8 cellular contexts compared by ENCODE assay signal in the genomic region with DNA sequence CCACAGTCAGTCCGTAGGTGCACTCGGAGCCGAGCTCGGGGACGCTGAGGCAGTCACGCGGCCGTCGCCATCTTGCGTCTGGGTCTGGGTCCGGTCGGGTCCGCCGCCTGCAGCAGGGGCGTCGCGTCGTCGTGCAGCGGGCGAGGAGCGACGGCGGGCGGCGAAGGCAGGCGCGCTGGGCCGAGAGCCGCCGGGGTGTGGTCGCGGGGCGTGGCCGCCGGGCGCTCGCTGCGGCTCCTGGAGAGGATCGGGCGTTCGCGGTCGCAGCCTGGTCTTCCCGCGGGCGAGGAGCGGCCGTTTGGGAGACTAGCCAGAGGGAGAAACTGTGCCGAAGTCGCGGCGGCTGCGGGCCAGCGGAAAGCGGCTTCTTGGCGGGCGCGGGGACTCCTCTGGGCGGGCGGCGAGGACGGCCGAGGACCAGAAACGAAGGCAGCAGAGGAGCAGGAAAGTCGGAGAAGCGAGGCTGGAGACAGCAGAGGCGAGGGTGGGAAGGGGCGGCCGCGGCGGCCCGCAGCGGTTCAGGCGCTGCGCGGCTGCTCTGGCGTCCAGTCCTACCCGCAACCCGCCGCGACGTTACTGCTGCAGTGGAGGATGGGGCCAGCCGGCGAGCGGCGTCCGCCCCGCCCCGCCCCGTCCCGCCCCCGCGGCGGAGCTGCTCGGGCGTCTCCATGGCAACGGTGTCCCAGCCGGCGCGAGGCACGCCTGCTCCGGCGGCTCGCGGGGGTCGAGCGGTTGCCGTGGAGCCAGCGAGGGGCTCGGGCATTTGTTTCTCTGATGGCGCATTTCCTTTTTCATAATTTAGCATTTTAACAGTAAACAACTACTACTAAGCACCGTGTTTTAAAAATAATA. TPM values are rescaled to one million over a fixed set of nuclear protein-coding genes. Genes with fewer than 3 reads are reported as not detected.
DNase-seq lines count a peak whose midpoint lies in the region; ATAC-seq and TF ChIP-seq lines count a peak whose summit lies in the region.

A gene with protein sequence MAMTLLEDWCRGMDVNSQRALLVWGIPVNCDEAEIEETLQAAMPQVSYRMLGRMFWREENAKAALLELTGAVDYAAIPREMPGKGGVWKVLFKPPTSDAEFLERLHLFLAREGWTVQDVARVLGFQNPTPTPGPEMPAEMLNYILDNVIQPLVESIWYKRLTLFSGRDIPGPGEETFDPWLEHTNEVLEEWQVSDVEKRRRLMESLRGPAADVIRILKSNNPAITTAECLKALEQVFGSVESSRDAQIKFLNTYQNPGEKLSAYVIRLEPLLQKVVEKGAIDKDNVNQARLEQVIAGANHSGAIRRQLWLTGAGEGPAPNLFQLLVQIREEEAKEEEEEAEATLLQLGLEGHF (minus strand): TSS at position 581 of the 852 bp plus-strand sequence. CDS start 745 bp downstream, outside the sequence.

- H3K36me3 Mint-ChIP-seq in activated CD4-positive, alpha-beta T cell treated with anti-CD3 and anti-CD28 coated beads for 36 hours (ENCODE audit: low read depth) = peaks cover 28% of the 10 kb centered on the region
- H3K36me3 Mint-ChIP-seq in chondrocyte (ENCODE audit: low read depth) = peaks cover 10% of the 10 kb centered on the region

- POLR2A ChIA-PET in activated CD4-positive, alpha-beta T cell treated with anti-CD3 and anti-CD28 coated beads for 36 hours (lab: Charles Lee) = interaction anchor here (1.2 kb wide), 1 partner anchor 28 kb away, joined by 4 read pairs; no protein-coding TSS in a partner anchor

- peaks cover 13% of the 10 kb centered on the region for H3K4me1 Mint-ChIP-seq in activated CD4-positive, alpha-beta T cell treated with anti-CD3 and anti-CD28 coated beads for 36 hours
- H3K4me1 Mint-ChIP-seq in chondrocyte (ENCODE audit: low read depth) = peaks cover 44% of the 10 kb centered on the region

- peak within 1 kb of the TSS; percentile 94 for H3K27ac Mint-ChIP-seq in activated CD4-positive, alpha-beta T cell treated with anti-CD3 and anti-CD28 coated beads for 36 hours
- H3K27ac Mint-ChIP-seq in chondrocyte (ENCODE audit: unreplicated experiment) = peak within 1 kb of the TSS; percentile 98

- no peaks in the 10 kb centered on the region for H3K27me3 Mint-ChIP-seq in activated CD4-positive, alpha-beta T cell treated with anti-CD3 and anti-CD28 coated beads for 36 hours
- H3K27me3 Mint-ChIP-seq in chondrocyte (ENCODE audit: low read depth) = no peaks in the 10 kb centered on the region

- peak within 1 kb of the TSS; percentile 98 for H3K4me3 Mint-ChIP-seq in activated CD4-positive, alpha-beta T cell treated with anti-CD3 and anti-CD28 coated beads for 36 hours
- H3K4me3 Mint-ChIP-seq in chondrocyte (ENCODE audit: unreplicated experiment) = peak within 1 kb of the TSS; percentile 94

- TF ChIP-seq CTCF in AG09309 (IDR thresholded peaks at IDR 0.05; ENCODE audit: control insufficient read depth, insufficient read depth, low read depth, low read length, missing control alignments) = no peak
- TF ChIP-seq CTCF in chondrocyte (IDR thresholded peaks at IDR 0.05) = peak; percentile 18

- CTCF ChIA-PET in activated CD4-positive, alpha-beta T cell treated with anti-CD3 and anti-CD28 coated beads for 36 hours (lab: Charles Lee) = interaction anchor here (0.6 to 1.8 kb wide), 7 partner anchors 15 to 133 kb away, joined by 3 to 6 read pairs (median 3); no protein-coding TSS in a partner anchor

- no peak for DNase-seq in AG09309 (ENCODE audit: low read depth)
- peak; percentile 88 for DNase-seq in NCI-H460 (ENCODE audit: extremely low read depth, low read depth)
- peak; percentile 92 for DNase-seq in activated CD4-positive, alpha-beta T cell treated with anti-CD3 and anti-CD28 coated beads for 36 hours
- no peak for DNase-seq in chondrocyte (ENCODE audit: low spot score)
- DNase-seq in kidney glomerular epithelial cell (lab: John Stamatoyannopoulos, UW) = peak; percentile 68
- peak; percentile 72 to 86 for DNase-seq in stimulated activated CD4-positive, alpha-beta T cell treated with anti-CD3 and anti-CD28 coated beads, Interleukin-15, amount 100 ng/mL, for 48 hours (ENCODE audit: low read depth in 2 of 2)

- H3K9me3 Mint-ChIP-seq in activated CD4-positive, alpha-beta T cell treated with anti-CD3 and anti-CD28 coated beads for 36 hours (ENCODE audit: low read depth) = no peaks in the 10 kb centered on the region
- no peaks in the 10 kb centered on the region for H3K9me3 Mint-ChIP-seq in chondrocyte (ENCODE audit: low read depth)

- TF ChIP-seq POLR2A in GM19099 (IDR thresholded peaks at IDR 0.05; ENCODE audit: extremely low read depth, insufficient read length, low read depth) = peak; percentile 43

- intact Hi-C loops in activated CD4-positive, alpha-beta T cell treated with anti-CD3 and anti-CD28 coated beads for 36 hours (cut with DNase I, micrococcal nuclease) = loop anchor here (1.0 to 10.0 kb wide), 13 partner anchors 18 to 371 kb away; a partner anchor contains a TSS

- peak within 1 kb of the TSS; percentile 77 for H3K4me3 ChIP-seq in AG09309 (ENCODE audit: control insufficient read depth, low read depth, low read length)

- peak; percentile 53 for ATAC-seq in HG03378 (IDR thresholded peaks at IDR 0.05; ENCODE audit: unreplicated experiment)
- ATAC-seq in activated CD4-positive, alpha-beta T cell treated with anti-CD3 and anti-CD28 coated beads for 36 hours = peak; percentile 79

RNA-seq across cellular contexts. Expression of the gene that starts here (rescaled TPM):
- total RNA-seq in NCI-H460 (2014; rRNA removed; shearing (Covaris generic)) = 72.9 and 78.4 TPM in 2 replicates
- polyA plus RNA-seq in NCI-H460 (2014; cell fraction: nucleus; rRNA removed) = 128 and 155 TPM in 2 replicates
- 10 to 100 TPM; 23.2 to 28.8 TPM for total RNA-seq in activated CD4-positive, alpha-beta T cell treated with anti-CD3 and anti-CD28 coated beads for 36 hours
- total RNA-seq in chondrocyte = 72.0 to 85.2 TPM (median 72.1 TPM) in 3 replicates

Comparison
In these comparisons a context has a peak if more than half of its experiments do, and no peak if none do; other contexts are left out.
1. DNase-seq: peak in NCI-H460 (single experiment), activated CD4-positive, alpha-beta T cell treated with anti-CD3 and anti-CD28 coated beads for 36 hours (single experiment), kidney glomerular epithelial cell (single experiment) and stimulated activated CD4-positive, alpha-beta T cell treated with anti-CD3 and anti-CD28 coated beads, Interleukin-15, amount 100 ng/mL, for 48 hours (2 of 2); none in AG09309 (single experiment) and chondrocyte (single experiment).